In genomic region chrX:150896632-150897031, GRCh38 we compare ENCODE assay signal across 15 cellular contexts.
"Had no signal": no experiment of that assay in that cellular context is flagged by ENCODE, and none has a peak within 500 bp of the region (broad histone marks: within the 10 kb centered on the region; RNA-seq: fewer than 3 reads in every experiment).

No MANE protein-coding gene starts in this region.

- H3K9me3 ChIP-seq: colonic mucosa, gastroesophageal sphincter, left ventricle myocardium inferior, pancreas, tibial nerve, vagina had no signal

- H3K27me3 ChIP-seq: colonic mucosa, gastroesophageal sphincter, pancreas, tibial nerve, vagina had no signal

- H3K4me1 ChIP-seq: colonic mucosa, pancreas, vagina had no signal

- ATAC-seq: gastroesophageal sphincter, pancreas had no signal

- DNase-seq: activated CD4-positive, alpha-beta T cell treated with anti-CD3 and anti-CD28 coated beads for 48 hours; activated CD8-positive, alpha-beta memory T cell treated with anti-CD3 and anti-CD28 coated beads for 24 hours; activated gamma-delta T cell; colonic mucosa; effector CD8-positive, alpha-beta T cell; kidney; left ventricle myocardium inferior; pancreas; retina had no signal

- H3K4me3 ChIP-seq: colonic mucosa, gastroesophageal sphincter, pancreas, skin epidermis, tibial nerve had no signal

- H3K27ac ChIP-seq: colonic mucosa, epithelial cell of prostate, gastroesophageal sphincter, left ventricle myocardium inferior, pancreas, skin epidermis, tibial nerve, vagina, VCaP had no signal

- H3K36me3 ChIP-seq: colonic mucosa, gastroesophageal sphincter, left ventricle myocardium inferior, pancreas, tibial nerve, vagina had no signal
